In genomic region chr14:103889313-103890051, GRCh38 we compare ENCODE assay signal across 1 cellular context.
TF ChIP-seq lines count a peak whose summit lies in the region.

No MANE protein-coding gene starts in this region.

TF ChIP-seq in IMR-90, 13 proteins besides CTCF, POLR2A, EP300 and RAD21 (continued from another document):
- no peak for TF ChIP-seq MXI1 (IDR thresholded peaks at IDR 0.05; ENCODE audit: borderline replicate concordance, low read depth, low read length)
- TF ChIP-seq SMC3 (IDR thresholded peaks at IDR 0.05; ENCODE audit: low read depth, low read length), result no peak
- TF ChIP-seq, protein P1, sequence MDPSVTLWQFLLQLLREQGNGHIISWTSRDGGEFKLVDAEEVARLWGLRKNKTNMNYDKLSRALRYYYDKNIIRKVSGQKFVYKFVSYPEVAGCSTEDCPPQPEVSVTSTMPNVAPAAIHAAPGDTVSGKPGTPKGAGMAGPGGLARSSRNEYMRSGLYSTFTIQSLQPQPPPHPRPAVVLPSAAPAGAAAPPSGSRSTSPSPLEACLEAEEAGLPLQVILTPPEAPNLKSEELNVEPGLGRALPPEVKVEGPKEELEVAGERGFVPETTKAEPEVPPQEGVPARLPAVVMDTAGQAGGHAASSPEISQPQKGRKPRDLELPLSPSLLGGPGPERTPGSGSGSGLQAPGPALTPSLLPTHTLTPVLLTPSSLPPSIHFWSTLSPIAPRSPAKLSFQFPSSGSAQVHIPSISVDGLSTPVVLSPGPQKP (IDR thresholded peaks at IDR 0.05; ENCODE audit: borderline replicate concordance, low read depth, low read length), result no peak
- TF ChIP-seq RFX5 (IDR thresholded peaks at IDR 0.05; ENCODE audit: low read depth, low read length), result no peak
